Comparison of ENCODE assay signal across 29 cellular contexts in the genomic region with DNA sequence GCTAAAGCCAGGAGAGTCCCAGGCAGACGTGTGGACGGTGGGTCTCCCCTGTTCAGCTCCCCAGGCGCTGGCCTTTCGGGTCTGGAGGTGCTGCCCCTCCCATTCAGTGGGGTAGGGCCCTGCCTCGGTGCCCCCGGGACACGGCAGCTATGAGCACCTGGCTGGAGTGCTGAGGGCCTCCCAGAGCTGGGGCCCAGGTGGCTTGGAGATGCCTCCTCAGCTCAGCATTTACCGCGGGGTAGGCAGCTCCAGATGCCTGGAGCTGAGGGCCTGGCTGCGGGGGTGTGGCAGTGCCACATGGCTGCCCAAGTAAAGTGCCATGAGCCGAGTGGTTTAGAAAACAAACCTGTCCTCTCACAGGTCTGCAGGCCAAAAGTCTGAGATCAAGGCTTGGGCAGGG. TPM values are rescaled to one million over a fixed set of nuclear protein-coding genes. Genes with fewer than 3 reads are reported as not detected.
"Had no signal": no experiment of that assay in that cellular context is flagged by ENCODE, and none has a peak within 500 bp of the region (broad histone marks: within the 10 kb centered on the region; RNA-seq: fewer than 3 reads in every experiment).

No MANE protein-coding gene starts in this region.

- H3K36me3 Mint-ChIP-seq: natural killer cell treated with Interleukin-12 subunit alpha and Interleukin-12 subunit beta and Interleukin-15 and Interleukin-18, amount 100 ng/mL, for 72 hours; stimulated activated effector memory CD8-positive, alpha-beta T cell treated with anti-CD3 and anti-CD28 coated beads, Interleukin-12 subunit alpha, Interleukin-12 subunit beta, amount 100 ng/mL, for 72 hours; type B pancreatic cell had no signal

- H3K9me3 ChIP-seq: psoas muscle, right lobe of liver, thoracic aorta, transverse colon, upper lobe of right lung, uterus had no signal

- H3K4me1 ChIP-seq: parathyroid adenoma, psoas muscle, right lobe of liver, uterus had no signal

- H2AFZ ChIP-seq: parathyroid adenoma had no signal

- H3K27ac Mint-ChIP-seq: natural killer cell treated with Interleukin-12 subunit alpha and Interleukin-12 subunit beta and Interleukin-15 and Interleukin-18, amount 100 ng/mL, for 72 hours; nephron progenitor cell; stimulated activated effector memory CD8-positive, alpha-beta T cell treated with anti-CD3 and anti-CD28 coated beads, Interleukin-12 subunit alpha, Interleukin-12 subunit beta, amount 100 ng/mL, for 72 hours; stimulated activated naive B cell treated with anti-CD40 and anti-IgM and Interleukin-4, amounts not matched to agents 10 μg/mL and 1 μg/mL and 100 μg/mL, for 72 hours; stimulated activated naive CD8-positive, alpha-beta T cell treated with anti-CD3 and anti-CD28 coated beads, Interleukin-15, Interleukin-2, amounts not matched to agents 100 ng/mL and 50 ng/mL, for 24 hours; type B pancreatic cell had no signal

- H3K9ac ChIP-seq: parathyroid adenoma had no signal

- H3K4me3 Mint-ChIP-seq: natural killer cell treated with Interleukin-12 subunit alpha and Interleukin-12 subunit beta and Interleukin-15 and Interleukin-18, amount 100 ng/mL, for 72 hours; nephron progenitor cell; neural crest cell; stimulated activated effector memory CD8-positive, alpha-beta T cell treated with anti-CD3 and anti-CD28 coated beads, Interleukin-12 subunit alpha, Interleukin-12 subunit beta, amount 100 ng/mL, for 72 hours; stimulated activated naive B cell treated with anti-CD40 and anti-IgM and Interleukin-4, amounts not matched to agents 10 μg/mL and 1 μg/mL and 100 μg/mL, for 72 hours; stimulated activated naive CD8-positive, alpha-beta T cell treated with anti-CD3 and anti-CD28 coated beads, Interleukin-15, Interleukin-2, amounts not matched to agents 100 ng/mL and 50 ng/mL, for 24 hours; type B pancreatic cell had no signal

- H3K36me3 ChIP-seq: ovary, right lobe of liver, sigmoid colon, stomach, thoracic aorta, tibial artery, transverse colon, upper lobe of right lung, uterus had no signal

- DNase-seq: naive thymus-derived CD8-positive, alpha-beta T cell; nephron progenitor cell; occipital lobe; ovary; posterior cingulate gyrus; psoas muscle; right cardiac atrium; right lobe of liver; sigmoid colon; small intestine; stimulated activated CD4-positive, alpha-beta T cell treated with anti-CD3 and anti-CD28 coated beads, Interleukin-15, amount 100 ng/mL, for 24 hours; stimulated activated CD4-positive, alpha-beta T cell treated with anti-CD3 and anti-CD28 coated beads, Interleukin-2, amount 100 ng/mL, for 24 hours; stimulated activated CD4-positive, alpha-beta T cell treated with anti-CD3 and anti-CD28 coated beads, Interleukin-2, amount 100 ng/mL, for 48 hours; stimulated activated CD4-positive, alpha-beta T cell treated with anti-CD3 and anti-CD28 coated beads, Interleukin-4, amount 100 ng/mL, for 24 hours; stimulated activated naive B cell treated with anti-CD40 and anti-IgM and Interleukin-4, amounts not matched to agents 10 μg/mL and 1 μg/mL and 100 μg/mL, for 72 hours; stimulated activated naive CD4-positive, alpha-beta T cell treated with Interleukin-2 at 50 U/mL for 16 hours; stomach; tibial artery; transverse colon; upper lobe of right lung; uterus had no signal

- H3K27me3 ChIP-seq: ovary, right lobe of liver had no signal

- H3K4me3 ChIP-seq: ovary, psoas muscle, right lobe of liver, sigmoid colon, stomach, thoracic aorta, tibial artery, transverse colon, upper lobe of right lung, uterus had no signal

- H3K27ac ChIP-seq: ovary, parathyroid adenoma, psoas muscle, right lobe of liver, sigmoid colon, stomach, thoracic aorta, tibial artery, transverse colon, upper lobe of right lung, uterus had no signal

- H3K9me3 Mint-ChIP-seq: natural killer cell treated with Interleukin-12 subunit alpha and Interleukin-12 subunit beta and Interleukin-15 and Interleukin-18, amount 100 ng/mL, for 72 hours; nephron progenitor cell; neural crest cell; stimulated activated effector memory CD8-positive, alpha-beta T cell treated with anti-CD3 and anti-CD28 coated beads, Interleukin-12 subunit alpha, Interleukin-12 subunit beta, amount 100 ng/mL, for 72 hours; stimulated activated naive CD8-positive, alpha-beta T cell treated with anti-CD3 and anti-CD28 coated beads, Interleukin-15, Interleukin-2, amounts not matched to agents 100 ng/mL and 50 ng/mL, for 24 hours; type B pancreatic cell had no signal

RNA-seq across cellular contexts. Expression of a gene that starts 19.5 kb away (rescaled TPM):
- total RNA-seq: osteoblast had no signal
